ENCODE assay signal across 27 cellular contexts in genomic region chr2:179441551-179441950, GRCh38.
"Had no signal": no experiment of that assay in that cellular context is flagged by ENCODE, and none has a peak within 500 bp of the region (broad histone marks: within the 10 kb centered on the region; RNA-seq: fewer than 3 reads in every experiment).

No MANE protein-coding gene starts in this region.

- FAIRE-seq: endometrium, keratinocyte, pancreas, small intestine had no signal

- H3K36me3 ChIP-seq: neutrophil, pancreas, thoracic aorta, tibial nerve, upper lobe of left lung, uterus had no signal

- H3K27me3 Mint-ChIP-seq: effector memory CD8-positive, alpha-beta T cell had no signal

- H3K4me1 ChIP-seq: pancreas, right lobe of liver, upper lobe of left lung, uterus had no signal

- H3K9me3 ChIP-seq: mucosa of descending colon, neutrophil, pancreas, right lobe of liver, thoracic aorta, tibial nerve, upper lobe of left lung, uterus had no signal

- H3K27ac ChIP-seq: neutrophil, pancreas, right lobe of liver, thoracic aorta, tibial nerve, upper lobe of left lung, uterus had no signal

- H3K36me3 Mint-ChIP-seq: mesothelial cell of epicardium; naive B cell; natural killer cell treated with Interleukin-12 subunit alpha and Interleukin-12 subunit beta and Interleukin-15 and Interleukin-18, amount 100 ng/mL, for 72 hours; stimulated activated naive B cell treated with anti-CD40 and anti-IgM and Interleukin-4, amounts not matched to agents 10 μg/mL and 1 μg/mL and 100 μg/mL, for 72 hours had no signal

- H3K4me3 ChIP-seq: mucosa of descending colon, pancreas, right lobe of liver, thoracic aorta, tibial nerve, upper lobe of left lung, uterus had no signal

- H3K4me3 Mint-ChIP-seq: effector memory CD8-positive, alpha-beta T cell; mesothelial cell of epicardium; naive B cell; natural killer cell treated with Interleukin-12 subunit alpha and Interleukin-12 subunit beta and Interleukin-15 and Interleukin-18, amount 100 ng/mL, for 72 hours; neural crest cell; stimulated activated naive B cell treated with anti-CD40 and anti-IgM and Interleukin-4, amounts not matched to agents 10 μg/mL and 1 μg/mL and 100 μg/mL, for 72 hours; stimulated activated naive CD8-positive, alpha-beta T cell treated with anti-CD3 and anti-CD28 coated beads, Interleukin-15, Interleukin-2, amounts not matched to agents 100 ng/mL and 50 ng/mL, for 24 hours had no signal

- ATAC-seq: effector memory CD8-positive, alpha-beta T cell; mucosa of descending colon; natural killer cell treated with Interleukin-12 subunit alpha and Interleukin-12 subunit beta and Interleukin-15 and Interleukin-18, amount 100 ng/mL, for 72 hours; pancreas; right lobe of liver; stimulated activated naive B cell treated with anti-CD40 and anti-IgM and Interleukin-4, amounts not matched to agents 10 μg/mL and 1 μg/mL and 100 μg/mL, for 72 hours had no signal

- H3K4me1 Mint-ChIP-seq: naive B cell; stimulated activated naive B cell treated with anti-CD40 and anti-IgM and Interleukin-4, amounts not matched to agents 10 μg/mL and 1 μg/mL and 100 μg/mL, for 72 hours had no signal

- H3K27me3 ChIP-seq: neutrophil, pancreas, right lobe of liver, tibial nerve, upper lobe of left lung, uterus had no signal

- H3K27ac Mint-ChIP-seq: effector memory CD8-positive, alpha-beta T cell; mesothelial cell of epicardium; naive B cell; natural killer cell treated with Interleukin-12 subunit alpha and Interleukin-12 subunit beta and Interleukin-15 and Interleukin-18, amount 100 ng/mL, for 72 hours; progenitor cell of endocrine pancreas; stimulated activated naive B cell treated with anti-CD40 and anti-IgM and Interleukin-4, amounts not matched to agents 10 μg/mL and 1 μg/mL and 100 μg/mL, for 72 hours; stimulated activated naive CD8-positive, alpha-beta T cell treated with anti-CD3 and anti-CD28 coated beads, Interleukin-15, Interleukin-2, amounts not matched to agents 100 ng/mL and 50 ng/mL, for 24 hours had no signal

- DNase-seq: cortex of kidney; effector memory CD8-positive, alpha-beta T cell; erythroblast; foreskin melanocyte; glutamatergic neuron; hypothalamus; mesenchymal stem cell; mucosa of descending colon; naive B cell; pancreas; small intestine; stimulated activated CD4-positive, alpha-beta T cell treated with anti-CD3 and anti-CD28 coated beads, Interleukin-15, amount 100 ng/mL, for 24 hours; stimulated activated CD4-positive, alpha-beta T cell treated with anti-CD3 and anti-CD28 coated beads, Interleukin-2, amount 100 ng/mL, for 48 hours; stimulated activated naive B cell treated with anti-CD40 and anti-IgM and Interleukin-4, amounts not matched to agents 10 μg/mL and 1 μg/mL and 100 μg/mL, for 72 hours; upper lobe of left lung; uterus had no signal
